ENCODE assay signal across 11 cellular contexts in genomic region chr7:77866791-77867190, GRCh38.
DNase-seq lines count a peak whose midpoint lies in the region; ATAC-seq, FAIRE-seq and TF ChIP-seq lines count a peak whose summit lies in the region.
"Had no signal": no experiment of that assay in that cellular context is flagged by ENCODE, and none has a peak within 500 bp of the region (broad histone marks: within the 10 kb centered on the region; RNA-seq: fewer than 3 reads in every experiment).

No MANE protein-coding gene starts in this region.

- DNase-seq in A172 (ENCODE audit: low spot score) (peak; percentile 39), GM19239 (ENCODE audit: insufficient read length, low spot score) (no peak), fibroblast of the aortic adventitia (ENCODE audit: low read depth) (peak; percentile 52), GM10266 (ENCODE audit: extremely low spot score) (no peak), NCI-H2107 treated with DMSO at 0.1 percent for 48 hours (lab: John Stamatoyannopoulos, UW; ENCODE audit: unreplicated experiment) (no peak)
- DNase-seq: activated naive CD4-positive, alpha-beta T cell; left ventricle myocardium superior had no signal

- TF ChIP-seq CTCF in fibroblast of the aortic adventitia (IDR thresholded peaks at IDR 0.05; ENCODE audit: insufficient read depth, low read length) (no peak), GM10266 (IDR thresholded peaks at IDR 0.05; ENCODE audit: control insufficient read depth, insufficient read depth, low read depth, missing control alignments) (no peak)

- FAIRE-seq in GM19239 (lab: Jason Lieb, UNC): peak; percentile 8

- no peak overlapping the region for H3K4me3 ChIP-seq in fibroblast of the aortic adventitia (ENCODE audit: low read depth, low read length)
- H3K4me3 ChIP-seq: BLaER1 treated with 17β-estradiol and CSF1 and Interleukin-3, amounts not matched to agents 10 nM and 100 nM had no signal

- ATAC-seq in SK-N-SH treated with all-trans-retinoic acid at 6 μM for 48 hours: peak; percentile 89
- no peak for ATAC-seq in HG03159 (IDR thresholded peaks at IDR 0.05; ENCODE audit: unreplicated experiment)
- ATAC-seq in HG02678 (IDR thresholded peaks at IDR 0.05; ENCODE audit: unreplicated experiment): no peak
- ATAC-seq: left ventricle myocardium superior had no signal

TF ChIP-seq in SK-N-SH treated with all-trans-retinoic acid at 6 μM for 48 hours, 23 proteins besides CTCF, POLR2A, EP300 and RAD21:
- TF ChIP-seq, protein P1, sequence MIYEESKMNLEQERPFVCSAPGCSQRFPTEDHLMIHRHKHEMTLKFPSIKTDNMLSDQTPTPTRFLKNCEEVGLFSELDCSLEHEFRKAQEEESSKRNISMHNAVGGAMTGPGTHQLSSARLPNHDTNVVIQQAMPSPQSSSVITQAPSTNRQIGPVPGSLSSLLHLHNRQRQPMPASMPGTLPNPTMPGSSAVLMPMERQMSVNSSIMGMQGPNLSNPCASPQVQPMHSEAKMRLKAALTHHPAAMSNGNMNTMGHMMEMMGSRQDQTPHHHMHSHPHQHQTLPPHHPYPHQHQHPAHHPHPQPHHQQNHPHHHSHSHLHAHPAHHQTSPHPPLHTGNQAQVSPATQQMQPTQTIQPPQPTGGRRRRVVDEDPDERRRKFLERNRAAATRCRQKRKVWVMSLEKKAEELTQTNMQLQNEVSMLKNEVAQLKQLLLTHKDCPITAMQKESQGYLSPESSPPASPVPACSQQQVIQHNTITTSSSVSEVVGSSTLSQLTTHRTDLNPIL (CRISPR knock-in tag; IDR thresholded peaks at IDR 0.05; ENCODE audit: low read depth): peak; percentile 77
- TF ChIP-seq ZNF565 (CRISPR knock-in tag; conservative IDR thresholded peaks at IDR 0.05; ENCODE audit: low read depth): no peak
- no peak for TF ChIP-seq ESRRG (CRISPR knock-in tag; IDR thresholded peaks at IDR 0.05)
- TF ChIP-seq ISL1 (CRISPR knock-in tag; IDR thresholded peaks at IDR 0.05): peak; percentile 81
- TF ChIP-seq BACH2 (CRISPR knock-in tag; IDR thresholded peaks at IDR 0.05; ENCODE audit: borderline replicate concordance): no peak
- TF ChIP-seq CSRNP3 (CRISPR knock-in tag; IDR thresholded peaks at IDR 0.05): no peak
- TF ChIP-seq CSDC2 (CRISPR knock-in tag; IDR thresholded peaks at IDR 0.05): no peak
- TF ChIP-seq TOX (CRISPR knock-in tag; IDR thresholded peaks at IDR 0.05; ENCODE audit: borderline replicate concordance): no peak
- no peak for TF ChIP-seq ZNF8 (CRISPR knock-in tag; IDR thresholded peaks at IDR 0.05)
- no peak for TF ChIP-seq TCF4 (CRISPR knock-in tag; IDR thresholded peaks at IDR 0.05; ENCODE audit: borderline replicate concordance)
- no peak for TF ChIP-seq GLIS3 (CRISPR knock-in tag; IDR thresholded peaks at IDR 0.05)
- no peak for TF ChIP-seq RARB (CRISPR knock-in tag; IDR thresholded peaks at IDR 0.05)

Comparison
In these comparisons a context has a peak if more than half of its experiments do, and no peak if none do; other contexts are left out.
1. DNase-seq: peak in A172 (single experiment) and fibroblast of the aortic adventitia (single experiment); none in GM19239 (single experiment), GM10266 (single experiment) and NCI-H2107 treated with DMSO at 0.1 percent for 48 hours (single experiment).